8 cellular contexts compared by ENCODE assay signal in genomic region chr12:96907681-96908163, GRCh38. TPM values are rescaled to one million over a fixed set of nuclear protein-coding genes. Genes with fewer than 3 reads are reported as not detected.
DNase-seq lines count a peak whose midpoint lies in the region; ATAC-seq and TF ChIP-seq lines count a peak whose summit lies in the region.

No MANE protein-coding gene starts in this region.

- H3K27ac ChIP-seq in body of pancreas: peak overlapping the region; percentile 76 to 90 (median 84)

- no peak for TF ChIP-seq POLR2A in body of pancreas (IDR thresholded peaks at IDR 0.05)

- H3K4me1 ChIP-seq in body of pancreas: peaks cover 19% of the 10 kb centered on the region

- H3K4me3 ChIP-seq in body of pancreas: peak overlapping the region; percentile 56 to 83

- no peaks in the 10 kb centered on the region for H3K27me3 ChIP-seq in body of pancreas

- intact Hi-C loops in body of pancreas (cut with DNase I): no loop called here

- ATAC-seq in GM18868 (IDR thresholded peaks at IDR 0.05; ENCODE audit: unreplicated experiment): peak; percentile 24
- peak; percentile 27 for ATAC-seq in HG03066 (IDR thresholded peaks at IDR 0.05; ENCODE audit: low read depth, unreplicated experiment)
- ATAC-seq in body of pancreas: peak; percentile 52

- no peaks in the 10 kb centered on the region for H3K36me3 ChIP-seq in body of pancreas (replicated peaks in 1 of 2; ENCODE audit: insufficient read depth in 1 of 2, low read depth in 2 of 2)

- WGBS in body of pancreas, 2 donors: 1 to 2% methylated on average over 17 to 18 of the region's 18 CpGs

- TF ChIP-seq CTCF in body of pancreas (IDR thresholded peaks at IDR 0.05): no peak

- DNase-seq in CD1c-positive myeloid dendritic cell (ENCODE audit: extremely low spot score) (peak; percentile 26), RKO (ENCODE audit: low spot score) (peak; percentile 49), body of pancreas (peak in 3 of 4 donors; percentile 14 to 23 (median 18)), iPS-NIHi7 (ENCODE audit: extremely low spot score) (peak; percentile 22), MV-4-11 (lab: John Stamatoyannopoulos, UW) (no peak)
- peak; percentile 29 for DNase-seq in stimulated activated CD4-positive, alpha-beta T cell treated with anti-CD3 and anti-CD28 coated beads, Interleukin-15, amount 100 ng/mL, for 24 hours

- no peaks in the 10 kb centered on the region for H3K9me3 ChIP-seq in body of pancreas

RNA-seq across cellular contexts. Expression of gene NEDD1, which starts 0.7 kb away (rescaled TPM):
- total RNA-seq in body of pancreas: 10 to 100 TPM in 1 of 2 donors, 1 to 10 TPM in 1; 7.8 to 15.5 TPM
